In the genomic region with DNA sequence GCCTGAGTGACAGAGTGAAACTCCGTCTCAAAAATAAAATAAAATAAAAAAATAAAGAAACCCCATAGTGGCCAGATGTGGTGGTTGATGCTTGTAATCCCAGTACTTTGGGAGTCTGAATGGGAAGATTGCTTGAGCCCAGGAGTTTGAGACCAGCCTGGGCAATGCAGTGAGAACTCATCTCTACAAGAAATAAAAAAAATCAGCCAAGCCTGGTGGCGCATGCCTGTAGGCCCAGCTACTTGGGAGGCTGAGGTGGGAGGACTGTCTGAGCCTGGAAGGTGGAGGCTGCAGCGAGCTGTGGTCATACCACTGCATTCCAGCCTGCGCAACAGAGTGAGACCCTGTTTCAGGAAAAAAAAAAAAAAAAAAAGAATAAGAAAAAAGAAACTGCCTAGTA, we compare ENCODE assay signal across 24 cellular contexts.
"Had no signal": no experiment of that assay in that cellular context is flagged by ENCODE, and none has a peak within 500 bp of the region (broad histone marks: within the 10 kb centered on the region; RNA-seq: fewer than 3 reads in every experiment).

No MANE protein-coding gene starts in this region.

- H3K27me3 Mint-ChIP-seq: dendritic cell treated with granulocyte-macrophage colony-stimulating factor and Interleukin-4, amounts not matched to agents 40 ng/mL and 50 ng/mL, for 4 days; effector memory CD8-positive, alpha-beta T cell; naive B cell had no signal

- H3K4me3 Mint-ChIP-seq: dendritic cell treated with granulocyte-macrophage colony-stimulating factor and Interleukin-4, amounts not matched to agents 40 ng/mL and 50 ng/mL, for 4 days; effector memory CD8-positive, alpha-beta T cell; endodermal cell; immature natural killer cell; mesothelial cell of epicardium; naive B cell; naive thymus-derived CD8-positive, alpha-beta T cell had no signal

- H3K4me3 ChIP-seq: colonic mucosa, esophagus muscularis mucosa, gastroesophageal sphincter, heart left ventricle, hepatocyte, left lung, lower lobe of right lung, mucosa of descending colon had no signal

- H3K79me2 ChIP-seq: hepatocyte had no signal

- H2AFZ ChIP-seq: hepatocyte had no signal

- H3K4me1 Mint-ChIP-seq: endodermal cell; immature natural killer cell; mesothelial cell of epicardium; naive B cell; naive thymus-derived CD8-positive, alpha-beta T cell had no signal

- H3K4me1 ChIP-seq: colonic mucosa, esophagus muscularis mucosa, foreskin keratinocyte, gastroesophageal sphincter, heart left ventricle, left lung, lower lobe of right lung had no signal

- H3K27ac ChIP-seq: colonic mucosa, esophagus muscularis mucosa, foreskin keratinocyte, gastroesophageal sphincter, heart left ventricle, hepatocyte, left lung, lower lobe of right lung had no signal

- H3K4me2 ChIP-seq: hepatocyte had no signal

- H3K36me3 ChIP-seq: colonic mucosa, lower lobe of right lung had no signal

- DNase-seq: colonic mucosa; cortex of kidney; effector CD8-positive, alpha-beta T cell; effector memory CD8-positive, alpha-beta T cell; endodermal cell; foreskin keratinocyte; heart left ventricle; hypothalamus; immature natural killer cell; islet precursor cell; kidney; left cardiac atrium; left lung; left ventricle myocardium superior; lower lobe of right lung; mesenchymal stem cell; mucosa of descending colon; naive B cell; naive thymus-derived CD8-positive, alpha-beta T cell had no signal

- ATAC-seq: effector memory CD8-positive, alpha-beta T cell; foreskin keratinocyte; gastroesophageal sphincter; heart left ventricle; left cardiac atrium; left lung; left ventricle myocardium superior; lower lobe of right lung; mucosa of descending colon; naive thymus-derived CD8-positive, alpha-beta T cell had no signal

- H3K27me3 ChIP-seq: colonic mucosa, esophagus muscularis mucosa, foreskin keratinocyte, gastroesophageal sphincter, heart left ventricle, hepatocyte, left lung had no signal

- H3K27ac Mint-ChIP-seq: dendritic cell treated with granulocyte-macrophage colony-stimulating factor and Interleukin-4, amounts not matched to agents 40 ng/mL and 50 ng/mL, for 4 days; effector memory CD8-positive, alpha-beta T cell; endodermal cell; immature natural killer cell; mesothelial cell of epicardium; naive B cell; naive thymus-derived CD8-positive, alpha-beta T cell had no signal
